In the genomic region with DNA sequence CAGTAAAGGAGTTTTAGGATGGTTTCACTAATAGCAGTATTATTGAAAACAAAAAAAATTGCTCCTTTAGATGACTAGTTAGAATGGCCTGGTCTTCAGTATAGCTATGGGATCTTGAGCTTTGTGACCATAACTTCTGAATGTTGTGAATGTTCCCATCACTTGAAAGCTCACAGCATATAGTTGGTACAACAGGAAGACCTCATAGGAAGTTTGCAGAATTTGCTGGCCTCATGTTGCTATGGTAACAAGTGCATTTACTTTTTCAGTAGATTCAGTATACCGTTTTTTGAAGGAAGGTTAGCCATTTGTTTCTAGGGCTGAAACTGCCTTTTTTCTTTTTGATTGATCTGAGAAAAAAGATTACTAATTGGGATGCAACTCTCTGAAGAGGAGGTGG, we compare ENCODE assay signal across 11 cellular contexts. TPM values are rescaled to one million over a fixed set of nuclear protein-coding genes. Genes with fewer than 3 reads are reported as not detected.
DNase-seq lines count a peak whose midpoint lies in the region; ATAC-seq and TF ChIP-seq lines count a peak whose summit lies in the region.
"Had no signal": no experiment of that assay in that cellular context is flagged by ENCODE, and none has a peak within 500 bp of the region (broad histone marks: within the 10 kb centered on the region; RNA-seq: fewer than 3 reads in every experiment).

No MANE protein-coding gene starts in this region.

- H3K18ac ChIP-seq in mesendoderm (ENCODE audit: low read length): no peak overlapping the region

- no peak overlapping the region for H3K27ac Mint-ChIP-seq in activated CD4-positive, alpha-beta T cell treated with anti-CD3 and anti-CD28 coated beads, Interleukin-2, amount 10 ng/mL, durations not matched to agents 7 days and 5 days
- H3K27ac Mint-ChIP-seq in WTC11: 0 out of 2 replicates have a peak overlapping the region, but pooled peaks have one; percentile 41

- H3K79me2 ChIP-seq in mesendoderm (ENCODE audit: control insufficient read depth, insufficient read depth, low read length): peaks cover 50% of the 10 kb centered on the region

- H3K56ac ChIP-seq in mesendoderm (ENCODE audit: low read length): no peak overlapping the region

- peaks cover 15% of the 10 kb centered on the region for H3K36me3 Mint-ChIP-seq in activated CD4-positive, alpha-beta T cell treated with anti-CD3 and anti-CD28 coated beads, Interleukin-2, amount 10 ng/mL, durations not matched to agents 7 days and 5 days (ENCODE audit: low read depth)
- no peaks in the 10 kb centered on the region for H3K36me3 Mint-ChIP-seq in WTC11
- no peaks in the 10 kb centered on the region for H3K36me3 Mint-ChIP-seq in activated T-cell treated with anti-CD3 and anti-CD28 coated beads, Interleukin-2, amount 50 U/mL, for 4 hours (ENCODE audit: insufficient read depth)

- TF ChIP-seq CTCF in WTC11 (IDR thresholded peaks at IDR 0.05): no peak

- POLR2A ChIA-PET in activated CD4-positive, alpha-beta T cell treated with anti-CD3 and anti-CD28 coated beads, Interleukin-2, amount 10 ng/mL, durations not matched to agents 7 days and 5 days (lab: Charles Lee): no interaction called here
- POLR2A ChIA-PET in WTC11 (lab: Charles Lee): interaction anchor here (1.1 kb wide), 1 partner anchor 8 kb away, joined by 5 read pairs; a partner anchor contains a TSS

- no peak overlapping the region for H2BK5ac ChIP-seq in mesendoderm (ENCODE audit: low read length)

- no peak overlapping the region for H3K4me3 ChIP-seq in mesendoderm (ENCODE audit: low read length)
- H3K4me3 ChIP-seq: stomach had no signal

- no peaks in the 10 kb centered on the region for H3K36me3 ChIP-seq in mesendoderm (ENCODE audit: control insufficient read depth, insufficient read depth, low read length)

- H4K5ac ChIP-seq in mesendoderm (ENCODE audit: low read length): no peak overlapping the region

- H3K27ac ChIP-seq in mesendoderm (ENCODE audit: low read depth, low read length): no peak overlapping the region
- H3K27ac ChIP-seq: stomach had no signal

- peaks cover 47% of the 10 kb centered on the region for H3K4me1 Mint-ChIP-seq in activated CD4-positive, alpha-beta T cell treated with anti-CD3 and anti-CD28 coated beads, Interleukin-2, amount 10 ng/mL, durations not matched to agents 7 days and 5 days
- peaks cover 47% of the 10 kb centered on the region for H3K4me1 Mint-ChIP-seq in WTC11
- peaks cover 73% of the 10 kb centered on the region for H3K4me1 Mint-ChIP-seq in activated T-cell treated with anti-CD3 and anti-CD28 coated beads, Interleukin-2, amount 50 U/mL, for 4 hours (ENCODE audit: low read depth)

- no peak overlapping the region for H2BK15ac ChIP-seq in mesendoderm (replicated peaks; ENCODE audit: low read depth)

- H3K4me3 Mint-ChIP-seq in activated CD4-positive, alpha-beta T cell treated with anti-CD3 and anti-CD28 coated beads, Interleukin-2, amount 10 ng/mL, durations not matched to agents 7 days and 5 days: no peak overlapping the region
- H3K4me3 Mint-ChIP-seq in WTC11: no peak overlapping the region; the same call in 1 of the 2 replicates
- no peak overlapping the region for H3K4me3 Mint-ChIP-seq in activated T-cell treated with anti-CD3 and anti-CD28 coated beads, Interleukin-2, amount 50 U/mL, for 4 hours

- peaks cover 3% of the 10 kb centered on the region for H3K79me1 ChIP-seq in mesendoderm (ENCODE audit: low read length)

- no CpG with 5 or more reads among the region's 1 CpG for WGBS in mesendoderm (ENCODE audit: extremely low coverage, insufficient coverage, low lambda C conversion rate)

- H3K27me3 ChIP-seq in mesendoderm (ENCODE audit: insufficient read depth, low read length, poor library complexity): no peaks in the 10 kb centered on the region
- H3K27me3 ChIP-seq: stomach had no signal

- CTCF ChIA-PET in activated CD4-positive, alpha-beta T cell treated with anti-CD3 and anti-CD28 coated beads, Interleukin-2, amount 10 ng/mL, durations not matched to agents 7 days and 5 days (lab: Charles Lee): interaction anchor here (0.9 kb wide), 1 partner anchor 291 kb away, joined by 3 read pairs; no protein-coding TSS in a partner anchor
- CTCF ChIA-PET in WTC11 (lab: Charles Lee): interaction anchor here (1.5 kb wide), 1 partner anchor 45 kb away, joined by 4 read pairs; no protein-coding TSS in a partner anchor

- no peaks in the 10 kb centered on the region for H3K27me3 Mint-ChIP-seq in activated CD4-positive, alpha-beta T cell treated with anti-CD3 and anti-CD28 coated beads, Interleukin-2, amount 10 ng/mL, durations not matched to agents 7 days and 5 days
- no peaks in the 10 kb centered on the region for H3K27me3 Mint-ChIP-seq in WTC11 (ENCODE audit: low read depth)
- H3K27me3 Mint-ChIP-seq in activated T-cell treated with anti-CD3 and anti-CD28 coated beads, Interleukin-2, amount 50 U/mL, for 4 hours (ENCODE audit: low read depth): no peaks in the 10 kb centered on the region

- no peak overlapping the region for H4K8ac ChIP-seq in mesendoderm (ENCODE audit: low read depth, low read length)

- no peak overlapping the region for H2BK120ac ChIP-seq in mesendoderm (ENCODE audit: low read depth, low read length)

- H3K23ac ChIP-seq in mesendoderm (ENCODE audit: low read length): no peak overlapping the region

- H3K4ac ChIP-seq in mesendoderm (ENCODE audit: low read depth, low read length): no peak overlapping the region

- no peak overlapping the region for H3K4me2 ChIP-seq in mesendoderm (ENCODE audit: low read length)

- ATAC-seq in HG02885 (IDR thresholded peaks at IDR 0.05; ENCODE audit: poor library complexity, unreplicated experiment) (peak; percentile 48), WTC11 (no peak), GM18517 (IDR thresholded peaks at IDR 0.05; ENCODE audit: unreplicated experiment) (no peak)
- no peak for ATAC-seq in activated T-cell treated with anti-CD3 and anti-CD28 coated beads, Interleukin-2, amount 50 U/mL, for 4 hours

- H3K9me3 Mint-ChIP-seq in activated CD4-positive, alpha-beta T cell treated with anti-CD3 and anti-CD28 coated beads, Interleukin-2, amount 10 ng/mL, durations not matched to agents 7 days and 5 days: no peaks in the 10 kb centered on the region
- no peaks in the 10 kb centered on the region for H3K9me3 Mint-ChIP-seq in WTC11
- H3K9me3 Mint-ChIP-seq in activated T-cell treated with anti-CD3 and anti-CD28 coated beads, Interleukin-2, amount 50 U/mL, for 4 hours: no peaks in the 10 kb centered on the region

- no peak overlapping the region for H3K9ac ChIP-seq in mesendoderm (ENCODE audit: low read length)

- no peaks in the 10 kb centered on the region for H3K4me1 ChIP-seq in mesendoderm (ENCODE audit: control insufficient read depth, low read depth, low read length)

- no peak overlapping the region for H2AK5ac ChIP-seq in mesendoderm (ENCODE audit: low read length)

- peak; percentile 36 for DNase-seq in activated CD4-positive, alpha-beta T cell treated with anti-CD3 and anti-CD28 coated beads, Interleukin-2, amount 10 ng/mL, durations not matched to agents 7 days and 5 days
- DNase-seq in activated CD4-positive, alpha-beta T cell treated with anti-CD3 and anti-CD28 coated beads for 1 hour: no peak
- DNase-seq in WTC11 (ENCODE audit: low spot score) (no peak), mesendoderm (peak; percentile 62), mesenteric fat pad (ENCODE audit: low spot score) (no peak)
- no peak for DNase-seq in activated T-cell treated with anti-CD3 and anti-CD28 coated beads, Interleukin-2, amount 50 U/mL, for 4 hours
- DNase-seq: stimulated activated CD4-positive, alpha-beta T cell treated with anti-CD3 and anti-CD28 coated beads, Interleukin-12 subunit alpha, Interleukin-12 subunit beta, amount 100 ng/mL, for 4 hours; stomach; T-helper 9 cell had no signal

TF ChIP-seq in WTC11, 78 proteins besides CTCF, POLR2A, EP300 and RAD21:
- TF ChIP-seq JAZF1 (CRISPR knock-in tag; IDR thresholded peaks at IDR 0.05) (no peak), ZBTB21 (CRISPR knock-in tag; IDR thresholded peaks at IDR 0.05; ENCODE audit: borderline replicate concordance) (no peak)
- TF ChIP-seq, protein P1, sequence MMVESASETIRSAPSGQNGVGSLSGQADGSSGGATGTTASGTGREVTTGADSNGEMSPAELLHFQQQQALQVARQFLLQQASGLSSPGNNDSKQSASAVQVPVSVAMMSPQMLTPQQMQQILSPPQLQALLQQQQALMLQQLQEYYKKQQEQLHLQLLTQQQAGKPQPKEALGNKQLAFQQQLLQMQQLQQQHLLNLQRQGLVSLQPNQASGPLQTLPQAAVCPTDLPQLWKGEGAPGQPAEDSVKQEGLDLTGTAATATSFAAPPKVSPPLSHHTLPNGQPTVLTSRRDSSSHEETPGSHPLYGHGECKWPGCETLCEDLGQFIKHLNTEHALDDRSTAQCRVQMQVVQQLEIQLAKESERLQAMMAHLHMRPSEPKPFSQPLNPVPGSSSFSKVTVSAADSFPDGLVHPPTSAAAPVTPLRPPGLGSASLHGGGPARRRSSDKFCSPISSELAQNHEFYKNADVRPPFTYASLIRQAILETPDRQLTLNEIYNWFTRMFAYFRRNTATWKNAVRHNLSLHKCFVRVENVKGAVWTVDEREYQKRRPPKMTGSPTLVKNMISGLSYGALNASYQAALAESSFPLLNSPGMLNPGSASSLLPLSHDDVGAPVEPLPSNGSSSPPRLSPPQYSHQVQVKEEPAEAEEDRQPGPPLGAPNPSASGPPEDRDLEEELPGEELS (CRISPR knock-in tag; IDR thresholded peaks at IDR 0.05): no peak

RNA-seq across cellular contexts. Expression of a gene that starts 8.3 kb away (rescaled TPM):
- 10 to 100 TPM; 43.8 to 57.5 TPM for total RNA-seq in activated CD4-positive, alpha-beta T cell treated with anti-CD3 and anti-CD28 coated beads, Interleukin-2, amount 10 ng/mL, durations not matched to agents 7 days and 5 days
- 50.2 to 56.4 TPM (median 52.6 TPM) in 3 replicates for total RNA-seq in WTC11 (2021)
- 33.4 TPM for polyA plus RNA-seq in mesendoderm (2013, experiment 1 of 2)
- polyA plus RNA-seq in mesendoderm (2013, experiment 2 of 2): 34.1 TPM
- total RNA-seq in activated T-cell treated with anti-CD3 and anti-CD28 coated beads, Interleukin-2, amount 50 U/mL, for 4 hours: 10 to 100 TPM; 27.7 to 30.5 (median 28.9) TPM
- 41.2 TPM for total RNA-seq in mesenteric fat pad

Comparison
In these comparisons a context has a peak if more than half of its experiments do, and no peak if none do; other contexts are left out.
1. DNase-seq: peak in activated CD4-positive, alpha-beta T cell treated with anti-CD3 and anti-CD28 coated beads, Interleukin-2, amount 10 ng/mL, durations not matched to agents 7 days and 5 days (single experiment) and mesendoderm (single experiment); none in activated CD4-positive, alpha-beta T cell treated with anti-CD3 and anti-CD28 coated beads for 1 hour (single experiment), WTC11 (single experiment), activated T-cell treated with anti-CD3 and anti-CD28 coated beads, Interleukin-2, amount 50 U/mL, for 4 hours (single experiment) and mesenteric fat pad (single experiment).